ENCODE assay signal across 22 cellular contexts in genomic region chr11:74465291-74465708, GRCh38. TPM values are rescaled to one million over a fixed set of nuclear protein-coding genes. Genes with fewer than 3 reads are reported as not detected.
DNase-seq lines count a peak whose midpoint lies in the region; ATAC-seq, FAIRE-seq and TF ChIP-seq lines count a peak whose summit lies in the region.
"Had no signal": no experiment of that assay in that cellular context is flagged by ENCODE, and none has a peak within 500 bp of the region (broad histone marks: within the 10 kb centered on the region; RNA-seq: fewer than 3 reads in every experiment).

No MANE protein-coding gene starts in this region.

- no peak overlapping the region for H3K4me3 ChIP-seq in Peyer's patch
- H3K4me3 ChIP-seq in hepatocyte: no peak overlapping the region
- H3K4me3 ChIP-seq in transverse colon: no peak overlapping the region
- peak overlapping the region in 1 of 2 donors; percentile 83 for H3K4me3 ChIP-seq in kidney (ENCODE audit: low read length in 2 of 2)
- H3K4me3 ChIP-seq: thoracic aorta had no signal

- peak overlapping the region; percentile 95 for H3K4me2 ChIP-seq in hepatocyte

- no peaks in the 10 kb centered on the region for H3K9me2 ChIP-seq in hepatocyte (replicated peaks; ENCODE audit: insufficient read depth)

- H3K4me1 ChIP-seq in Peyer's patch (peaks cover 0 to 37% (median 0%) of the 10 kb centered on the region in 4 donors), hepatocyte (ENCODE audit: insufficient read depth) (peaks cover 43% of the 10 kb centered on the region), transverse colon (peaks cover 0 to 44% (median 32%) of the 10 kb centered on the region in 4 donors), kidney (ENCODE audit: control insufficient read depth in 1 of 2, insufficient read depth in 1 of 2, low read depth in 1 of 2, low read length in 2 of 2) (peaks cover 18 to 26% of the 10 kb centered on the region in 2 donors)

- H3K9me3 ChIP-seq in Peyer's patch: no peaks in the 10 kb centered on the region
- no peaks in the 10 kb centered on the region for H3K9me3 ChIP-seq in hepatocyte (ENCODE audit: low read depth)
- no peaks in the 10 kb centered on the region for H3K9me3 ChIP-seq in transverse colon
- no peaks in the 10 kb centered on the region for H3K9me3 ChIP-seq in kidney (ENCODE audit: control insufficient read depth in 1 of 2, low read length in 2 of 2)
- H3K9me3 ChIP-seq: thoracic aorta had no signal

- peaks cover 22% of the 10 kb centered on the region for H3K79me2 ChIP-seq in hepatocyte

- H3K27me3 ChIP-seq in Peyer's patch: no peaks in the 10 kb centered on the region
- H3K27me3 ChIP-seq in hepatocyte: no peaks in the 10 kb centered on the region
- no peaks in the 10 kb centered on the region for H3K27me3 ChIP-seq in transverse colon
- H3K27me3 ChIP-seq: brain microvascular endothelial cell had no signal

- TF ChIP-seq EP300 in transverse colon (IDR thresholded peaks at IDR 0.05; ENCODE audit: low read depth): no peak

- H3K27ac ChIP-seq in Peyer's patch (peak overlapping the region in 2 of 4 donors; percentile 51 to 68), hepatocyte (peak overlapping the region; percentile 80), transverse colon (peak overlapping the region; percentile 38 to 86 (median 83)), kidney (ENCODE audit: low read depth in 2 of 2, low read length in 2 of 2) (no peak overlapping the region)
- H3K27ac ChIP-seq: 22Rv1, brain microvascular endothelial cell, thoracic aorta had no signal

- FAIRE-seq in kidney (lab: Jason Lieb, UNC): no peak
- FAIRE-seq: GM19239 had no signal

- intact Hi-C loops in transverse colon (cut with DNase I; ENCODE audit: low total_unique reads) (no loop called here), kidney (cut with DNase I) (no loop called here)

- ATAC-seq in HG03135 (IDR thresholded peaks at IDR 0.05; ENCODE audit: unreplicated experiment): no peak
- ATAC-seq: activated CD8-positive, alpha-beta T cell treated with anti-CD3 and anti-CD28 coated beads for 36 hours had no signal

- no peak for TF ChIP-seq CTCF in Peyer's patch (IDR thresholded peaks at IDR 0.05)
- no peak for TF ChIP-seq CTCF in hepatocyte (IDR thresholded peaks at IDR 0.05; ENCODE audit: poor library complexity)
- no peak for TF ChIP-seq CTCF in transverse colon (IDR thresholded peaks at IDR 0.05)
- TF ChIP-seq CTCF in kidney (IDR thresholded peaks at IDR 0.05; ENCODE audit: borderline replicate concordance, extremely low read depth, insufficient read depth): no peak

- no peak overlapping the region for H2AFZ ChIP-seq in hepatocyte

- H3K36me3 ChIP-seq in Peyer's patch: no peaks in the 10 kb centered on the region
- H3K36me3 ChIP-seq in hepatocyte (replicated peaks; ENCODE audit: insufficient read depth, low read depth): no peaks in the 10 kb centered on the region
- no peaks in the 10 kb centered on the region for H3K36me3 ChIP-seq in transverse colon
- H3K36me3 ChIP-seq in kidney (ENCODE audit: control insufficient read depth in 1 of 2, insufficient read depth in 2 of 2, low read length in 2 of 2): peaks cover 0 to 5% of the 10 kb centered on the region in 2 donors
- H3K36me3 ChIP-seq: brain microvascular endothelial cell, thoracic aorta had no signal

- H4K20me1 ChIP-seq in hepatocyte (ENCODE audit: insufficient read depth, poor library complexity, severe bottlenecking): no peaks in the 10 kb centered on the region

- H3K9ac ChIP-seq in kidney (ENCODE audit: low read length in 2 of 2): no peak overlapping the region

- WGBS in hepatocyte (ENCODE audit: low lambda C conversion rate, missing lambda C conversion rate): 69% methylated on average over 2 of the region's 2 CpGs
- WGBS in transverse colon (ENCODE audit: low coverage in 1 of 2), 2 donors: 51 to 75% methylated on average over 1 to 2 of the region's 2 CpGs

- peak; percentile 34 for DNase-seq in DMS53 (lab: John Stamatoyannopoulos, UW)
- DNase-seq in DMS53 treated with DMSO at 0.1 percent for 48 hours (lab: John Stamatoyannopoulos, UW; ENCODE audit: unreplicated experiment): no peak
- peak in 2 of 3 donors; percentile 71 to 73 for DNase-seq in Peyer's patch
- DNase-seq in hepatocyte (ENCODE audit: low spot score): peak; percentile 69
- DNase-seq in transverse colon: peak; percentile 73
- DNase-seq in SW 1271 (lab: John Stamatoyannopoulos, UW): no peak
- no peak for DNase-seq in kidney
- DNase-seq: activated CD4-positive, CD25-positive, alpha-beta regulatory T cell; activated CD8-positive, alpha-beta T cell treated with anti-CD3 and anti-CD28 coated beads for 36 hours; activated gamma-delta T cell treated with Interleukin-2 at 50 U/mL for 16 hours; activated T-cell treated with anti-CD3 and anti-CD28 coated beads, Interleukin-2, amount 50 U/mL, for 1 hour; brain microvascular endothelial cell; cortex of kidney; immature natural killer cell; NCI-H1417 treated with DMSO at 0.1 percent for 48 hours; NCI-H524; stimulated activated CD4-positive, alpha-beta T cell treated with anti-CD3 and anti-CD28 coated beads, Interleukin-2, amount 100 ng/mL, for 48 hours; stimulated activated naive CD4-positive, alpha-beta T cell had no signal

- in situ Hi-C loops in transverse colon (cut with MboI; ENCODE audit: low pct_ligation_motif_present in 1 of 4, low pct_unique_long_range_greater_than_20kb in 1 of 4, low sequenced_read_pairs in 3 of 4): loop anchor here in 3 of 4 donors (25.0 kb wide), 1 partner anchor 272 kb away; the partner anchor contains the start of genes CHRDL2 (in 3 of the 3) and RNF169 (in 3 of the 3)

- TF ChIP-seq POLR2A in Peyer's patch (IDR thresholded peaks at IDR 0.05): no peak
- no peak for TF ChIP-seq POLR2A in transverse colon (IDR thresholded peaks at IDR 0.05)

RNA-seq across cellular contexts. Expression of gene KCNE3, which starts 2.0 kb away (rescaled TPM):
- 10 to 100 TPM; 13.5 to 86.0 (median 55.0) TPM for total RNA-seq in Peyer's patch
- 17.1 and 18.6 TPM in 2 replicates for total RNA-seq in hepatocyte
- polyA plus RNA-seq in hepatocyte: 8.7 and 9.6 TPM in 2 replicates
- total RNA-seq in transverse colon: 10 to 100 TPM in 1 of 4 donors, 1 to 10 TPM in 2, under 1 TPM in 1; 0.80 to 14.9 (median 6.8) TPM
- 19.2 TPM for total RNA-seq in kidney
- 15.9 TPM for polyA plus RNA-seq in kidney (ENCODE audit: insufficient read depth, low read depth, low replicate concordance)
- total RNA-seq: activated CD8-positive, alpha-beta T cell treated with anti-CD3 and anti-CD28 coated beads for 36 hours had no signal

RNA-seq across cellular contexts. Expression of gene LIPT2, which starts 28.2 kb away (rescaled TPM):
- total RNA-seq in Peyer's patch (1 to 10 TPM in 3 of 4 donors, not detected in 1; 7.5 to 9.6 (median 7.9) TPM), hepatocyte (9.8 and 14.3 TPM in 2 replicates), transverse colon (10 to 100 TPM in 1 of 4 donors, 1 to 10 TPM in 3; 4.1 to 11.6 (median 5.8) TPM), kidney (4.0 TPM)
- polyA plus RNA-seq in hepatocyte (9.2 and 12.4 TPM in 2 replicates), kidney (ENCODE audit: insufficient read depth, low read depth, low replicate concordance) (8.9 TPM)

Comparison
In these comparisons a context has a peak if more than half of its experiments do, and no peak if none do; other contexts are left out.
1. DNase-seq: peak in DMS53 (single experiment), Peyer's patch (2 of 3), hepatocyte (single experiment) and transverse colon (single experiment); none in DMS53 treated with DMSO at 0.1 percent for 48 hours (single experiment), SW 1271 (0 of 2) and kidney (single experiment).
2. H3K27ac ChIP-seq: peak in hepatocyte (single experiment) and transverse colon (4 of 4); none in kidney (0 of 2).